In genomic region chr1:19432943-19433609, GRCh38 we compare ENCODE assay signal across 11 cellular contexts. TPM values are rescaled to one million over a fixed set of nuclear protein-coding genes. Genes with fewer than 3 reads are reported as not detected.
DNase-seq lines count a peak whose midpoint lies in the region; ATAC-seq and TF ChIP-seq lines count a peak whose summit lies in the region.
"Had no signal": no experiment of that assay in that cellular context is flagged by ENCODE, and none has a peak within 500 bp of the region (broad histone marks: within the 10 kb centered on the region; RNA-seq: fewer than 3 reads in every experiment).

No MANE protein-coding gene starts in this region.

- H3K4me3 ChIP-seq in hepatocyte: no peak overlapping the region
- peak overlapping the region in 1 of 2 donors; percentile 15 for H3K4me3 ChIP-seq in stomach smooth muscle (ENCODE audit: low read length in 2 of 2)
- H3K4me3 ChIP-seq in mucosa of descending colon: no peak overlapping the region
- H3K4me3 ChIP-seq: SK-N-MC had no signal

- WGBS in hepatocyte (ENCODE audit: low lambda C conversion rate, missing lambda C conversion rate): 47% methylated on average over 14 of the region's 14 CpGs

- no peaks in the 10 kb centered on the region for H3K9me2 ChIP-seq in hepatocyte (replicated peaks; ENCODE audit: insufficient read depth)

- H3K27me3 Mint-ChIP-seq in activated CD4-positive, alpha-beta T cell treated with anti-CD3 and anti-CD28 coated beads, Interleukin-2, amount 10 ng/mL, durations not matched to agents 24 days and 14 days: no peaks in the 10 kb centered on the region
- no peaks in the 10 kb centered on the region for H3K27me3 Mint-ChIP-seq in T-cell
- no peaks in the 10 kb centered on the region for H3K27me3 Mint-ChIP-seq in stimulated activated memory B cell treated with anti-CD40 and anti-IgM and Interleukin-4, amounts not matched to agents 10 μg/mL and 1 μg/mL and 100 μg/mL, for 72 hours

- peak overlapping the region; percentile 65 for H3K27ac ChIP-seq in hepatocyte
- peak overlapping the region; percentile 90 for H3K27ac ChIP-seq in stomach smooth muscle (ENCODE audit: low read length)
- H3K27ac ChIP-seq: SK-N-MC had no signal

- peaks cover 36% of the 10 kb centered on the region for H3K36me3 Mint-ChIP-seq in activated CD4-positive, alpha-beta T cell treated with anti-CD3 and anti-CD28 coated beads, Interleukin-2, amount 10 ng/mL, durations not matched to agents 24 days and 14 days (ENCODE audit: low read depth)
- peaks cover 20% of the 10 kb centered on the region for H3K36me3 Mint-ChIP-seq in T-cell
- H3K36me3 Mint-ChIP-seq in stimulated activated memory B cell treated with anti-CD40 and anti-IgM and Interleukin-4, amounts not matched to agents 10 μg/mL and 1 μg/mL and 100 μg/mL, for 72 hours: peaks cover 30% of the 10 kb centered on the region

- CTCF ChIA-PET in T-cell (lab: Charles Lee): no interaction called here

- TF ChIP-seq CTCF in hepatocyte (IDR thresholded peaks at IDR 0.05; ENCODE audit: poor library complexity): no peak
- TF ChIP-seq CTCF in mucosa of descending colon (IDR thresholded peaks at IDR 0.05): no peak

- H3K79me2 ChIP-seq in hepatocyte: peaks cover 90% of the 10 kb centered on the region

- H3K9me3 Mint-ChIP-seq in activated CD4-positive, alpha-beta T cell treated with anti-CD3 and anti-CD28 coated beads, Interleukin-2, amount 10 ng/mL, durations not matched to agents 24 days and 14 days: no peaks in the 10 kb centered on the region
- H3K9me3 Mint-ChIP-seq in T-cell: no peaks in the 10 kb centered on the region
- H3K9me3 Mint-ChIP-seq in stimulated activated memory B cell treated with anti-CD40 and anti-IgM and Interleukin-4, amounts not matched to agents 10 μg/mL and 1 μg/mL and 100 μg/mL, for 72 hours: no peaks in the 10 kb centered on the region

- peak overlapping the region in 1 of 2 donors; percentile 42 for H3K9ac ChIP-seq in stomach smooth muscle (ENCODE audit: low read length in 2 of 2)

- ATAC-seq in T-cell (replicated peaks in 1 of 4): no peak
- no peak for ATAC-seq in stimulated activated memory B cell treated with anti-CD40 and anti-IgM and Interleukin-4, amounts not matched to agents 10 μg/mL and 1 μg/mL and 100 μg/mL, for 72 hours
- ATAC-seq in mucosa of descending colon: no peak

- peak overlapping the region; percentile 11 for H3K4me3 Mint-ChIP-seq in activated CD4-positive, alpha-beta T cell treated with anti-CD3 and anti-CD28 coated beads, Interleukin-2, amount 10 ng/mL, durations not matched to agents 24 days and 14 days
- peak overlapping the region; percentile 4 to 24 (median 22) for H3K4me3 Mint-ChIP-seq in T-cell
- H3K4me3 Mint-ChIP-seq in stimulated activated memory B cell treated with anti-CD40 and anti-IgM and Interleukin-4, amounts not matched to agents 10 μg/mL and 1 μg/mL and 100 μg/mL, for 72 hours: no peak overlapping the region

- intact Hi-C loops in activated CD4-positive, alpha-beta T cell treated with anti-CD3 and anti-CD28 coated beads, Interleukin-2, amount 10 ng/mL, durations not matched to agents 24 days and 14 days (cut with micrococcal nuclease): no loop called here
- intact Hi-C loops in mucosa of descending colon (cut with DNase I, micrococcal nuclease): no loop called here

- H3K4me1 Mint-ChIP-seq in activated CD4-positive, alpha-beta T cell treated with anti-CD3 and anti-CD28 coated beads, Interleukin-2, amount 10 ng/mL, durations not matched to agents 24 days and 14 days: peaks cover 66% of the 10 kb centered on the region
- peaks cover 85 to 91% (median 90%) of the 10 kb centered on the region in 3 donors for H3K4me1 Mint-ChIP-seq in T-cell
- H3K4me1 Mint-ChIP-seq in stimulated activated memory B cell treated with anti-CD40 and anti-IgM and Interleukin-4, amounts not matched to agents 10 μg/mL and 1 μg/mL and 100 μg/mL, for 72 hours: peaks cover 82% of the 10 kb centered on the region

- H3K4me1 ChIP-seq in hepatocyte (ENCODE audit: insufficient read depth) (peaks cover 69% of the 10 kb centered on the region), stomach smooth muscle (ENCODE audit: control insufficient read depth, insufficient read depth, low read length) (peaks cover 84% of the 10 kb centered on the region), mucosa of descending colon (ENCODE audit: low read depth) (peaks cover 51% of the 10 kb centered on the region)

- peak overlapping the region; percentile 15 for H3K4me2 ChIP-seq in hepatocyte

- H3K9me3 ChIP-seq in hepatocyte (ENCODE audit: low read depth) (no peaks in the 10 kb centered on the region), stomach smooth muscle (ENCODE audit: control insufficient read depth in 2 of 2, low read length in 2 of 2) (no peaks in the 10 kb centered on the region), mucosa of descending colon (no peaks in the 10 kb centered on the region)

- no peak overlapping the region for H2AFZ ChIP-seq in hepatocyte

- H3K36me3 ChIP-seq in hepatocyte (replicated peaks; ENCODE audit: insufficient read depth, low read depth) (no peaks in the 10 kb centered on the region), stomach smooth muscle (ENCODE audit: control insufficient read depth in 2 of 2, insufficient read depth in 2 of 2, low read length in 2 of 2) (no peaks in the 10 kb centered on the region), mucosa of descending colon (ENCODE audit: low read depth) (no peaks in the 10 kb centered on the region)

- POLR2A ChIA-PET in T-cell (lab: Charles Lee): no interaction called here

- peaks cover 36% of the 10 kb centered on the region for H4K20me1 ChIP-seq in hepatocyte (ENCODE audit: insufficient read depth, poor library complexity, severe bottlenecking)

- H3K27me3 ChIP-seq in hepatocyte (no peaks in the 10 kb centered on the region), stomach smooth muscle (ENCODE audit: control insufficient read depth in 1 of 2, insufficient read depth in 2 of 2, low read length in 2 of 2) (no peaks in the 10 kb centered on the region)

- no peak for DNase-seq in activated CD4-positive, alpha-beta T cell treated with anti-CD3 and anti-CD28 coated beads, Interleukin-2, amount 10 ng/mL, durations not matched to agents 24 days and 14 days
- no peak for DNase-seq in activated CD4-positive, alpha-beta T cell treated with anti-CD3 and anti-CD28 coated beads for 4 hours
- DNase-seq in T-cell: no peak
- peak; percentile 36 for DNase-seq in hepatocyte (ENCODE audit: low spot score)
- DNase-seq in mucosa of descending colon: no peak
- DNase-seq in ecto neural progenitor cell (ENCODE audit: low spot score): no peak
- DNase-seq: mesendoderm, NCI-H1092 treated with DMSO at 0.1 percent for 48 hours had no signal

- H3K27ac Mint-ChIP-seq in activated CD4-positive, alpha-beta T cell treated with anti-CD3 and anti-CD28 coated beads, Interleukin-2, amount 10 ng/mL, durations not matched to agents 24 days and 14 days: peak overlapping the region; percentile 69
- H3K27ac Mint-ChIP-seq in T-cell: peak overlapping the region; percentile 60 to 80
- no peak overlapping the region for H3K27ac Mint-ChIP-seq in stimulated activated memory B cell treated with anti-CD40 and anti-IgM and Interleukin-4, amounts not matched to agents 10 μg/mL and 1 μg/mL and 100 μg/mL, for 72 hours

RNA-seq across cellular contexts. Expression of gene CAPZB, which starts 52.3 kb away (rescaled TPM):
- total RNA-seq in activated CD4-positive, alpha-beta T cell treated with anti-CD3 and anti-CD28 coated beads, Interleukin-2, amount 10 ng/mL, durations not matched to agents 24 days and 14 days: 291 and 297 TPM in 2 replicates
- total RNA-seq in T-cell (100 to 1,000 TPM; 272 to 342 (median 320) TPM), hepatocyte (139 and 165 TPM in 2 replicates), mucosa of descending colon (100 to 1,000 TPM; 346 to 393 (median 381) TPM)
- 260 and 261 TPM in 2 replicates for polyA plus RNA-seq in hepatocyte
